Comparison of ENCODE assay signal across 10 cellular contexts in the genomic region with DNA sequence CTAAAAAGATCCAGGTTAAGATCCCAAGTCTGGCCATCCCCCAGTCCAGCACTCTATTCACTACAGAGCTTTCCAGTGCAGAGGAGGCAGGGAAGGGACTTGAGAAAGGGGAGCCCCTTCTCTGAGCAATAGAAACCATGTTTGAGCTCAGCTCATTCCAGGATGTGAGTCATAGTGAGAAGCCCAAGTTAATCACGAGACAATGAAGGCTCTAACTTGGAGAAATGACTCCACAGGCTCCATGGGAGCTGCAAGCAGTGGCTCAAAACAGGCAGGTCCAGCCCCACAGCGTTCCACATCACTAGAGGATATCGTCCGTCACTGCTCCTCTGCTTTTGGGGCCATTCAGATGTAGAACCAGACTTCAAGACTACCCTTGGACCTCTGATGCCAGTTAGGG. TPM values are rescaled to one million over a fixed set of nuclear protein-coding genes. Genes with fewer than 3 reads are reported as not detected.
DNase-seq lines count a peak whose midpoint lies in the region; ATAC-seq and TF ChIP-seq lines count a peak whose summit lies in the region.
"Had no signal": no experiment of that assay in that cellular context is flagged by ENCODE, and none has a peak within 500 bp of the region (broad histone marks: within the 10 kb centered on the region; RNA-seq: fewer than 3 reads in every experiment).

No MANE protein-coding gene starts in this region.

- H3K36me3 Mint-ChIP-seq in activated naive CD4-positive, alpha-beta T cell treated with anti-CD3 and anti-CD28 coated beads, Interleukin-2, amount 50 U/mL, for 72 hours = peaks cover 7 to 13% of the 10 kb centered on the region in 2 donors
- peaks cover 4% of the 10 kb centered on the region for H3K36me3 Mint-ChIP-seq in activated naive CD4-positive, alpha-beta T cell treated with anti-CD3 and anti-CD28 coated beads, Interleukin-2, amount 10 ng/mL, durations not matched to agents 7 days and 5 days
- H3K36me3 Mint-ChIP-seq: CD4-positive, CD25-positive, alpha-beta regulatory T cell had no signal

- peak overlapping the region in 1 of 2 donors; percentile 53 for H3K27ac Mint-ChIP-seq in activated naive CD4-positive, alpha-beta T cell treated with anti-CD3 and anti-CD28 coated beads, Interleukin-2, amount 50 U/mL, for 72 hours
- no peak overlapping the region for H3K27ac Mint-ChIP-seq in activated naive CD4-positive, alpha-beta T cell treated with anti-CD3 and anti-CD28 coated beads, Interleukin-2, amount 10 ng/mL, durations not matched to agents 7 days and 5 days
- H3K27ac Mint-ChIP-seq in stimulated activated naive CD8-positive, alpha-beta T cell treated with anti-CD3 and anti-CD28 coated beads, Interleukin-15, amount 100 ng/mL, for 72 hours = no peak overlapping the region
- H3K27ac Mint-ChIP-seq: CD4-positive, CD25-positive, alpha-beta regulatory T cell had no signal

- no peak for TF ChIP-seq CTCF in fibroblast of mammary gland (conservative IDR thresholded peaks at IDR 0.05; ENCODE audit: control insufficient read depth, insufficient read depth, low read depth, low read length)

- peak; percentile 19 to 56 for DNase-seq in activated naive CD4-positive, alpha-beta T cell treated with anti-CD3 and anti-CD28 coated beads, Interleukin-2, amount 50 U/mL, for 72 hours (ENCODE audit: low spot score in 2 of 2)
- no peak for DNase-seq in activated naive CD4-positive, alpha-beta T cell treated with anti-CD3 and anti-CD28 coated beads, Interleukin-2, amount 10 ng/mL, durations not matched to agents 7 days and 5 days
- DNase-seq in SW480 (ENCODE audit: low spot score) = peak; percentile 50
- DNase-seq in fibroblast of mammary gland (ENCODE audit: low read depth) = peak; percentile 93
- peak in 1 of 2 donors; percentile 29 for DNase-seq in stimulated activated naive CD8-positive, alpha-beta T cell treated with anti-CD3 and anti-CD28 coated beads, Interleukin-15, amount 100 ng/mL, for 72 hours
- no peak for DNase-seq in NCI-H1417 (lab: John Stamatoyannopoulos, UW)
- DNase-seq: caudate nucleus had no signal

- no peak overlapping the region for H3K4me3 Mint-ChIP-seq in activated naive CD4-positive, alpha-beta T cell treated with anti-CD3 and anti-CD28 coated beads, Interleukin-2, amount 10 ng/mL, durations not matched to agents 7 days and 5 days
- no peak overlapping the region for H3K4me3 Mint-ChIP-seq in stimulated activated naive CD8-positive, alpha-beta T cell treated with anti-CD3 and anti-CD28 coated beads, Interleukin-15, amount 100 ng/mL, for 72 hours

- ATAC-seq in activated naive CD4-positive, alpha-beta T cell treated with anti-CD3 and anti-CD28 coated beads, Interleukin-2, amount 50 U/mL, for 72 hours = peak; percentile 94 to 96
- peak; percentile 94 for ATAC-seq in stimulated activated naive CD8-positive, alpha-beta T cell treated with anti-CD3 and anti-CD28 coated beads, Interleukin-15, amount 100 ng/mL, for 72 hours
- ATAC-seq in HG03442 (IDR thresholded peaks at IDR 0.05; ENCODE audit: unreplicated experiment) (no peak), GM21529 (IDR thresholded peaks at IDR 0.05; ENCODE audit: unreplicated experiment) (no peak)

- no peak overlapping the region for H3K4me3 ChIP-seq in fibroblast of mammary gland (ENCODE audit: control insufficient read depth, low read depth, low read length)

- peaks cover 38% of the 10 kb centered on the region for H3K27me3 Mint-ChIP-seq in activated naive CD4-positive, alpha-beta T cell treated with anti-CD3 and anti-CD28 coated beads, Interleukin-2, amount 10 ng/mL, durations not matched to agents 7 days and 5 days
- H3K27me3 Mint-ChIP-seq in stimulated activated naive CD8-positive, alpha-beta T cell treated with anti-CD3 and anti-CD28 coated beads, Interleukin-15, amount 100 ng/mL, for 72 hours = peaks cover 69% of the 10 kb centered on the region

- H3K4me1 Mint-ChIP-seq in activated naive CD4-positive, alpha-beta T cell treated with anti-CD3 and anti-CD28 coated beads, Interleukin-2, amount 10 ng/mL, durations not matched to agents 7 days and 5 days = peaks cover 7% of the 10 kb centered on the region
- peaks cover 20% of the 10 kb centered on the region for H3K4me1 Mint-ChIP-seq in stimulated activated naive CD8-positive, alpha-beta T cell treated with anti-CD3 and anti-CD28 coated beads, Interleukin-15, amount 100 ng/mL, for 72 hours
- H3K4me1 Mint-ChIP-seq: CD4-positive, CD25-positive, alpha-beta regulatory T cell had no signal

- peaks cover 9 to 16% of the 10 kb centered on the region in 2 donors for H3K9me3 Mint-ChIP-seq in activated naive CD4-positive, alpha-beta T cell treated with anti-CD3 and anti-CD28 coated beads, Interleukin-2, amount 50 U/mL, for 72 hours
- H3K9me3 Mint-ChIP-seq in activated naive CD4-positive, alpha-beta T cell treated with anti-CD3 and anti-CD28 coated beads, Interleukin-2, amount 10 ng/mL, durations not matched to agents 7 days and 5 days = peaks cover 14% of the 10 kb centered on the region
- peaks cover 21 to 23% of the 10 kb centered on the region in 2 donors for H3K9me3 Mint-ChIP-seq in stimulated activated naive CD8-positive, alpha-beta T cell treated with anti-CD3 and anti-CD28 coated beads, Interleukin-15, amount 100 ng/mL, for 72 hours

- CTCF ChIA-PET in activated naive CD4-positive, alpha-beta T cell treated with anti-CD3 and anti-CD28 coated beads, Interleukin-2, amount 10 ng/mL, durations not matched to agents 7 days and 5 days (lab: Charles Lee) = interaction anchor here (0.7 to 1.9 kb wide), 3 partner anchors 65 to 263 kb away, joined by 3 to 7 read pairs (median 5); no protein-coding TSS in a partner anchor

RNA-seq across cellular contexts. Expression of a gene that starts 59.1 kb away (rescaled TPM):
- under 1 TPM; 0.25 to 0.51 TPM for total RNA-seq in activated naive CD4-positive, alpha-beta T cell treated with anti-CD3 and anti-CD28 coated beads, Interleukin-2, amount 50 U/mL, for 72 hours

Comparison
In these comparisons a context has a peak if more than half of its experiments do, and no peak if none do; other contexts are left out.
1. DNase-seq: peak in activated naive CD4-positive, alpha-beta T cell treated with anti-CD3 and anti-CD28 coated beads, Interleukin-2, amount 50 U/mL, for 72 hours (2 of 2), SW480 (single experiment) and fibroblast of mammary gland (single experiment); none in activated naive CD4-positive, alpha-beta T cell treated with anti-CD3 and anti-CD28 coated beads, Interleukin-2, amount 10 ng/mL, durations not matched to agents 7 days and 5 days (single experiment) and NCI-H1417 (0 of 3).
2. ATAC-seq: peak in activated naive CD4-positive, alpha-beta T cell treated with anti-CD3 and anti-CD28 coated beads, Interleukin-2, amount 50 U/mL, for 72 hours (2 of 2) and stimulated activated naive CD8-positive, alpha-beta T cell treated with anti-CD3 and anti-CD28 coated beads, Interleukin-15, amount 100 ng/mL, for 72 hours (single experiment); none in HG03442 (single experiment) and GM21529 (single experiment).